11 cellular contexts compared by ENCODE assay signal in genomic region chrX:71778322-71778721, GRCh38. TPM values are rescaled to one million over a fixed set of nuclear protein-coding genes. Genes with fewer than 3 reads are reported as not detected.
"Had no signal": no experiment of that assay in that cellular context is flagged by ENCODE, and none has a peak within 500 bp of the region (broad histone marks: within the 10 kb centered on the region; RNA-seq: fewer than 3 reads in every experiment).

No MANE protein-coding gene starts in this region.

RNA-seq across cellular contexts. Expression of gene CXorf49B, which starts 15.2 kb away (rescaled TPM):
- total RNA-seq: activated CD4-positive, alpha-beta memory T cell treated with anti-CD3 and anti-CD28 coated beads, Interleukin-2, amount 10 ng/mL, durations not matched to agents 7 days and 5 days; activated naive CD4-positive, alpha-beta T cell treated with anti-CD3 and anti-CD28 coated beads for 36 hours; dorsolateral prefrontal cortex; endodermal cell; glomerular endothelial cell; liver; mucosa of gallbladder; right lobe of liver; stomach; temporal lobe had no signal
- polyA plus RNA-seq: liver, small intestine had no signal
